ENCODE assay signal across 15 cellular contexts in the genomic region with DNA sequence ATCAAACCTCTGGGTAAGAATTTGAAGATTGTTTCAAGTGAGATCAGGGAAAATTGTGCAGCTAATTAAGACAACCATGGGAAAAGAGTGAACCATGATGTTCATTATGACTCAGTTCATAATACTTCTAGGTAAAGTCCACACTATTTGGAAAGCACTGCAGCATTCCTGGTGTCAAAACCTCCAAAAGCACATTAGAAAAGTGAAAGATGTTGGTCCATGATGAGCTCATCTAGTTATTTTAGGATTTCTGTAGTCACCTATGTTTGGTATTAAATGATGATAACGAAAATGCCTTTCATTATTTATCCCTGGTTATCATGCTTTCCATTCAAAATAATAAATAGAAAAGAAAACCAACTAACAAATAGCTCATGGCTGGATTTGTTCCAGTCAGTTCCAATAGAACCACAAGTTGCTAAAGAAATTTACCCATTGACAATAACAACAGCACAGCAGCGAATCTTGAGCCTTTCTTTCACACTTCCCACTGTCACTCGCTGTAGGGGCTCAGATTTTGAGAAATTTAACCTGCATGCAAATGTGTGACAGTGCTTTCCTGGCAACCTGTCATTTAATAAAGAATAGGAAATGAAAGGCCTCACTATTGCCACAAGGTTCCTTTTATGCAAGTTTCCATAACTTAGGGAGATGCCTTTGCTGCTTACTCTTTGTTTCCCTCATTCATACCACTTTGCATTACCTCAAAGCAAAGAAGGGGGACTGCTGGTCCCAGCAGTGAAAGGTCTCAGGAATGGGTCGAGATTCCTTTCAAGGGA. TPM values are rescaled to one million over a fixed set of nuclear protein-coding genes. Genes with fewer than 3 reads are reported as not detected.
DNase-seq lines count a peak whose midpoint lies in the region; ATAC-seq, FAIRE-seq and TF ChIP-seq lines count a peak whose summit lies in the region.
"Had no signal": no experiment of that assay in that cellular context is flagged by ENCODE, and none has a peak within 500 bp of the region (broad histone marks: within the 10 kb centered on the region; RNA-seq: fewer than 3 reads in every experiment).

No MANE protein-coding gene starts in this region.

- TF ChIP-seq RAD21 in GM12878 (IDR thresholded peaks at IDR 0.05; ENCODE audit: insufficient read depth, low read depth, low read length), result no peak

- H3K27ac ChIP-seq in GM12878 (ENCODE audit: control insufficient read depth, insufficient read depth), result peak overlapping the region; percentile 8; the same call in 1 of the 2 replicates
- peak overlapping the region in 1 of 2 donors; percentile 10 for H3K27ac ChIP-seq in coronary artery

- RAD21 ChIA-PET in GM12878 (lab: Charles Lee; ENCODE audit: unreplicated experiment), result interaction anchor here (0.8 to 6.0 kb wide), 10 partner anchors 25 to 156 kb away, joined by 3 to 159 read pairs (median 3); no protein-coding TSS in a partner anchor

- H3K4me1 ChIP-seq in GM12878 (ENCODE audit: control insufficient read depth, insufficient read depth, low read length), result peaks cover 22% of the 10 kb centered on the region

- no peak overlapping the region for H3K4me3 Mint-ChIP-seq in stimulated activated memory B cell treated with anti-CD40 and anti-IgM and Interleukin-4, amounts not matched to agents 10 μg/mL and 1 μg/mL and 100 μg/mL, for 72 hours
- no peak overlapping the region for H3K4me3 Mint-ChIP-seq in type B pancreatic cell
- H3K4me3 Mint-ChIP-seq: CD4-positive, alpha-beta T cell had no signal

- POLR2A ChIA-PET in GM12878 (lab: Charles Lee), result no interaction called here

- H3K9ac ChIP-seq in GM12878 (ENCODE audit: control insufficient read depth, insufficient read depth, low read length), result no peak overlapping the region

- no peaks in the 10 kb centered on the region; a peak in 1 of 4 replicates for H3K36me3 ChIP-seq in GM12878 (ENCODE audit: control insufficient read depth in 2 of 2, insufficient read depth in 2 of 2, low read length in 1 of 2)

- H3K36me3 Mint-ChIP-seq in stimulated activated memory B cell treated with anti-CD40 and anti-IgM and Interleukin-4, amounts not matched to agents 10 μg/mL and 1 μg/mL and 100 μg/mL, for 72 hours, result peaks cover 12% of the 10 kb centered on the region
- no peaks in the 10 kb centered on the region for H3K36me3 Mint-ChIP-seq in type B pancreatic cell

- CTCF ChIA-PET in GM12878 (lab: Yijun Ruan, JAX), result interaction anchor here (0.7 to 9.4 kb wide), 9 partner anchors 8 to 450 kb away, joined by 3 to 238 read pairs (median 3); no protein-coding TSS in a partner anchor

- peak; percentile 36 for DNase-seq in GM12865 (ENCODE audit: low read depth)
- DNase-seq in M059J (ENCODE audit: low read depth), result peak; percentile 73
- peak; percentile 32 for DNase-seq in GM12878 (ENCODE audit: low read depth, low spot score)
- DNase-seq in type B pancreatic cell (ENCODE audit: extremely low spot score, unreplicated experiment), result no peak
- no peak for DNase-seq in germinal center (ENCODE audit: low spot score)
- DNase-seq in coronary artery (ENCODE audit: low spot score), result no peak
- DNase-seq: AML-193; CD4-positive, alpha-beta T cell; DND-41; NCI-H1048; NCI-H146; NCI-H446 had no signal

- WGBS in GM12878 (ENCODE audit: insufficient coverage, insufficient replicate concordance, low lambda C conversion rate, missing lambda C conversion rate), result 46% methylated on average over 4 of the region's 4 CpGs

- H3K4me3 ChIP-seq in GM12865 (ENCODE audit: low read depth, low read length) (no peak overlapping the region), GM12878 (no peak overlapping the region), coronary artery (no peak overlapping the region)
- H3K4me3 ChIP-seq: K562 had no signal

- intact Hi-C loops in GM12878 (cut with micrococcal nuclease; ENCODE audit: unreplicated experiment), result no loop called here

- no peaks in the 10 kb centered on the region for H4K20me1 ChIP-seq in GM12878 (ENCODE audit: control insufficient read depth, insufficient read depth)

- no peak overlapping the region for H3K27ac Mint-ChIP-seq in stimulated activated memory B cell treated with anti-CD40 and anti-IgM and Interleukin-4, amounts not matched to agents 10 μg/mL and 1 μg/mL and 100 μg/mL, for 72 hours
- H3K27ac Mint-ChIP-seq in type B pancreatic cell, result no peak overlapping the region
- H3K27ac Mint-ChIP-seq: CD4-positive, alpha-beta T cell had no signal

- no peaks in the 10 kb centered on the region for H3K79me2 ChIP-seq in GM12878 (ENCODE audit: control insufficient read depth, insufficient read depth, low read length)

- SMC1A ChIA-PET in GM12878 (lab: Charles Lee; ENCODE audit: uncharacterized antibody, unreplicated experiment), result interaction anchor here (1.0 to 8.6 kb wide), 17 partner anchors 8 to 184 kb away, joined by 3 to 214 read pairs (median 4); a partner anchor contains a TSS

- in situ Hi-C loops in GM12878 (cut with MboI), result loop anchor here (10.0 kb wide), 2 partner anchors 145 to 455 kb away; no protein-coding TSS in a partner anchor

- TF ChIP-seq EP300 in GM12878 (IDR thresholded peaks at IDR 0.05; ENCODE audit: borderline replicate concordance in 1 of 2, control insufficient read depth in 1 of 2, low read depth in 2 of 2, low read length in 2 of 2), result no peak

- no peak overlapping the region for H2AFZ ChIP-seq in GM12878 (ENCODE audit: control insufficient read depth, low read depth, low read length)

- FAIRE-seq in GM12878 (lab: Jason Lieb, UNC), result no peak
- FAIRE-seq: D721Med, K562 had no signal

- no peaks in the 10 kb centered on the region for H3K9me3 Mint-ChIP-seq in stimulated activated memory B cell treated with anti-CD40 and anti-IgM and Interleukin-4, amounts not matched to agents 10 μg/mL and 1 μg/mL and 100 μg/mL, for 72 hours
- H3K9me3 Mint-ChIP-seq in type B pancreatic cell, result no peaks in the 10 kb centered on the region
- H3K9me3 Mint-ChIP-seq: CD4-positive, alpha-beta T cell had no signal

- TF ChIP-seq CTCF in GM12865 (IDR thresholded peaks at IDR 0.05; ENCODE audit: insufficient read depth, low read depth, low read length, missing control alignments) (no peak), GM12878 (IDR thresholded peaks at IDR 0.05 in 2 of 3, conservative IDR thresholded peaks at IDR 0.05 in 1 of 3; ENCODE audit: control insufficient read depth in 2 of 3, extremely low read depth in 1 of 3, insufficient read depth in 1 of 3, low read depth in 3 of 3, low read length in 3 of 3) (no peak), type B pancreatic cell (conservative IDR thresholded peaks at IDR 0.05) (no peak), coronary artery (IDR thresholded peaks at IDR 0.05) (no peak)

- BruUV-seq in GM12878 (replicated peaks; lab: Mats Ljungman, UMichigan), result no TSS peak

- no peaks in the 10 kb centered on the region for H3K27me3 Mint-ChIP-seq in stimulated activated memory B cell treated with anti-CD40 and anti-IgM and Interleukin-4, amounts not matched to agents 10 μg/mL and 1 μg/mL and 100 μg/mL, for 72 hours
- H3K27me3 Mint-ChIP-seq in type B pancreatic cell, result no peaks in the 10 kb centered on the region
- H3K27me3 Mint-ChIP-seq: CD4-positive, alpha-beta T cell had no signal

- H3K4me2 ChIP-seq in GM12878 (ENCODE audit: control insufficient read depth, insufficient read depth), result no peak overlapping the region

- ATAC-seq in GM12878, result peak; percentile 17; the same call in 2 of the 3 replicates
- peak; percentile 16 for ATAC-seq in stimulated activated memory B cell treated with anti-CD40 and anti-IgM and Interleukin-4, amounts not matched to agents 10 μg/mL and 1 μg/mL and 100 μg/mL, for 72 hours
- ATAC-seq: K562 had no signal

- no peaks in the 10 kb centered on the region for H3K27me3 ChIP-seq in GM12878 (replicated peaks in 1 of 2; ENCODE audit: control insufficient read depth in 2 of 2, insufficient read depth in 2 of 2, low read length in 1 of 2)

- H3K4me1 Mint-ChIP-seq in stimulated activated memory B cell treated with anti-CD40 and anti-IgM and Interleukin-4, amounts not matched to agents 10 μg/mL and 1 μg/mL and 100 μg/mL, for 72 hours, result peaks cover 19% of the 10 kb centered on the region
- peaks cover 6% of the 10 kb centered on the region for H3K4me1 Mint-ChIP-seq in type B pancreatic cell (ENCODE audit: unreplicated experiment)

- no peak for TF ChIP-seq POLR2A in GM12878 (IDR thresholded peaks at IDR 0.05; ENCODE audit: low read depth, low read length)

- H3K9me3 ChIP-seq in GM12878 (replicated peaks; ENCODE audit: control insufficient read depth, insufficient read depth, low read length), result no peaks in the 10 kb centered on the region; the same call in 1 of the 3 replicates

RNA-seq across cellular contexts. Expression of a gene that starts 49.3 kb away (rescaled TPM):
- total RNA-seq in M059J (2014; rRNA removed; shearing (Covaris generic)), result 6.7 and 12.6 TPM in 2 replicates
- 37.6 and 44.3 TPM in 2 replicates for total RNA-seq in GM12878 (2013; cell fraction: nucleolus; rRNA removed)
- total RNA-seq in GM12878 (2014; rRNA removed), result 10.5 and 13.1 TPM in 2 replicates
- 8.7 and 9.9 TPM in 2 replicates for total RNA-seq in GM12878 (2014; rRNA removed; fragmentation: Illumina TruSeq; extraction: Trizol)
- total RNA-seq in GM12878 (2021), result 13.6 and 14.7 TPM in 2 replicates
- polyA plus RNA-seq in GM12878 (2011; ENCODE audit: low read depth), result 4.2 TPM
- polyA plus RNA-seq in GM12878 (2011; rRNA removed), result 14.8 and 17.9 TPM in 2 replicates
- polyA plus RNA-seq in GM12878 (2011; cell fraction: cytosol; rRNA removed), result 8.3 and 9.0 TPM in 2 replicates
- polyA plus RNA-seq in GM12878 (2011; cell fraction: nucleus; rRNA removed), result 21.8 and 22.2 TPM in 2 replicates
- 4.1 and 6.9 TPM in 2 replicates for polyA plus RNA-seq in GM12878 (2012)
- 12.0 and 12.4 TPM in 2 replicates for polyA plus RNA-seq in GM12878 (2014; fragmentation: Illumina TruSeq; extraction: Trizol)
- polyA plus RNA-seq in GM12878 (2014; fragmentation: Nextera tagmentation; extraction: Ambion mirVana), result 10 to 100 TPM in 1 of 2 experiments, 1 to 10 TPM in 1; 9.1 to 11.0 TPM
- 10.2 and 12.8 TPM in 2 replicates for polyA plus RNA-seq in GM12878 (2014; rRNA removed)
- 10 to 100 TPM; 11.8 to 15.0 TPM for polyA plus RNA-seq in GM12878 (2016; fragmentation: Nextera tagmentation; extraction: Ambion mirVana)
- 12.6 and 14.7 TPM in 2 replicates for polyA minus RNA-seq in GM12878 (2011; rRNA and poly(A)+ RNA removed)
- polyA minus RNA-seq in GM12878 (2011; cell fraction: cytosol; rRNA and poly(A)+ RNA removed), result 3.7 and 3.9 TPM in 2 replicates
- polyA minus RNA-seq in GM12878 (2011; cell fraction: nucleus; rRNA and poly(A)+ RNA removed), result 10.6 and 17.6 TPM in 2 replicates
- total RNA-seq in type B pancreatic cell (ENCODE audit: low replicate concordance), result 8.5 and 12.1 TPM in 2 replicates

RNA-seq across cellular contexts. Expression of a gene that starts 49.5 kb away (rescaled TPM):
- 75.0 and 82.0 TPM in 2 replicates for total RNA-seq in M059J (2014; rRNA removed; shearing (Covaris generic))
- total RNA-seq in GM12878 (2013; cell fraction: nucleolus; rRNA removed), result 151 and 157 TPM in 2 replicates
- total RNA-seq in GM12878 (2014; rRNA removed) (113 and 117 TPM in 2 replicates), GM12878 (2014; rRNA removed; fragmentation: Illumina TruSeq; extraction: Trizol) (114 and 119 TPM in 2 replicates), GM12878 (2021) (95.3 and 96.1 TPM in 2 replicates), type B pancreatic cell (ENCODE audit: low replicate concordance) (60.6 and 66.3 TPM in 2 replicates)
- 40.3 TPM for polyA plus RNA-seq in GM12878 (2011; ENCODE audit: low read depth)
- polyA plus RNA-seq in GM12878 (2011; rRNA removed) (128 and 139 TPM in 2 replicates), GM12878 (2014; fragmentation: Illumina TruSeq; extraction: Trizol) (125 and 140 TPM in 2 replicates), GM12878 (2014; fragmentation: Nextera tagmentation; extraction: Ambion mirVana) (10 to 100 TPM; 61.0 to 88.9 TPM), GM12878 (2014; rRNA removed) (84.7 and 89.9 TPM in 2 replicates), GM12878 (2016; fragmentation: Nextera tagmentation; extraction: Ambion mirVana) (10 to 100 TPM; 77.1 to 80.0 TPM)
- 92.2 and 96.2 TPM in 2 replicates for polyA plus RNA-seq in GM12878 (2011; cell fraction: cytosol; rRNA removed)
- polyA plus RNA-seq in GM12878 (2011; cell fraction: nucleus; rRNA removed), result 68.8 and 72.8 TPM in 2 replicates
- polyA plus RNA-seq in GM12878 (2012), result 46.0 and 55.8 TPM in 2 replicates
- 98.5 and 103 TPM in 2 replicates for polyA minus RNA-seq in GM12878 (2011; rRNA and poly(A)+ RNA removed)
- 41.7 and 54.2 TPM in 2 replicates for polyA minus RNA-seq in GM12878 (2011; cell fraction: cytosol; rRNA and poly(A)+ RNA removed)
- 55.2 and 96.8 TPM in 2 replicates for polyA minus RNA-seq in GM12878 (2011; cell fraction: nucleus; rRNA and poly(A)+ RNA removed)

Comparison
In these comparisons a context has a peak if more than half of its experiments do, and no peak if none do; other contexts are left out.
1. DNase-seq: peak in GM12865 (single experiment), M059J (single experiment) and GM12878 (single experiment); none in type B pancreatic cell (single experiment), germinal center (single experiment) and coronary artery (single experiment).